8 cellular contexts compared by ENCODE assay signal in the genomic region with DNA sequence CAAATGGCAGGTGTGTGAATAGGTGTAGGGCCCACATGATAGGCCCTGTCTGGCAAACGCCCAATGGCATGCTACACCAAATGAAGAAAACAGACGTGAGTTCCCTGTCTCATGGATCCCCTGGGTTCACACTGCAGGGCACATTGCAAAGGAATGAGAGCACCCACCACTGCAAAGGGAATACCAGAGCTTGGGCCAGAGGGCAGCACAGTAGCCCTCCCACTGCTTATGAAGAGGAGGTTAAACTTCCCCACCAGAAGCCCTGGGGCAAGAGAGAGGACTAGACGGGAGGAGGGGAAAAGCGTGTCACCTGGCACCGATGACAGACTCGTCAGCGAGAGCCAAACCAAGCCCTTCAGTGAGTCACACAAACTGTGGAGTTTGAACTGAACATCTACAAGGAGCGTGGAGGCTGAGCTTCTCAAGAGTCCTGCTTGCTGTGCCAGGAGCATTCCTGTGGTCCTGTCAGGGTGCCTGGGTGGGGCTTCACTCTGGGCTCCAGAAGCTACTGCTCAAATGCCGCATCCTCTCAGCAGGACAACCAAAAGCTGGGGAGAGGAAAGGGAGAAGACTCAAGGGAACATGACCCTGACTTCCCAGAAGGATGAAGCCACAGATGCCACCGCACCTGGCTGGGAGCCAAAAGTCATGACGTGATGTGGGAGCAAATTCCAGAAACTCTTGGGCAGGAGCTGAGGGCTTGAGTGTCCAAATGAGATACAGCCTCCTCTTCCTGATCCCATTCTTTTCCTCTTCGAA.
DNase-seq lines count a peak whose midpoint lies in the region; ATAC-seq and TF ChIP-seq lines count a peak whose summit lies in the region.

No MANE protein-coding gene starts in this region.

- no CpG with 5 or more reads among the region's 12 CpGs for WGBS in mesendoderm (ENCODE audit: extremely low coverage, insufficient coverage, low lambda C conversion rate)
- WGBS in upper lobe of left lung, 2 donors, result 42 to 52% methylated on average over 11 to 12 of the region's 12 CpGs

- H3K36me3 ChIP-seq in mesendoderm (ENCODE audit: control insufficient read depth, insufficient read depth, low read length) (no peaks in the 10 kb centered on the region), upper lobe of left lung (no peaks in the 10 kb centered on the region)

- no peak overlapping the region for H4K8ac ChIP-seq in mesendoderm (ENCODE audit: low read depth, low read length)

- no peaks in the 10 kb centered on the region for H3K36me3 Mint-ChIP-seq in activated T-cell treated with anti-CD3 and anti-CD28 coated beads, Interleukin-2, amount 50 U/mL, for 24 hours (ENCODE audit: low read depth)
- H3K36me3 Mint-ChIP-seq in naive thymus-derived CD8-positive, alpha-beta T cell, result no peaks in the 10 kb centered on the region

- H3K27ac ChIP-seq in mesendoderm (ENCODE audit: low read depth, low read length) (no peak overlapping the region), upper lobe of left lung (peak overlapping the region; percentile 64 to 84 (median 72))

- ATAC-seq in upper lobe of left lung (ENCODE audit: low FRiP score in 2 of 2), result peak; percentile 94 to 95
- no peak for ATAC-seq in naive thymus-derived CD8-positive, alpha-beta T cell

- H3K4me3 ChIP-seq in mesendoderm (ENCODE audit: low read length) (no peak overlapping the region), upper lobe of left lung (no peak overlapping the region)

- no peak overlapping the region for H3K4me3 Mint-ChIP-seq in activated T-cell treated with anti-CD3 and anti-CD28 coated beads, Interleukin-2, amount 50 U/mL, for 24 hours
- H3K4me3 Mint-ChIP-seq in naive thymus-derived CD8-positive, alpha-beta T cell, result no peak overlapping the region

- peak in 2 of 4 donors; percentile 44 to 75 for TF ChIP-seq EP300 in upper lobe of left lung (IDR thresholded peaks at IDR 0.05)

- H2BK120ac ChIP-seq in mesendoderm (ENCODE audit: low read depth, low read length), result no peak overlapping the region

- H4K5ac ChIP-seq in mesendoderm (ENCODE audit: low read length), result no peak overlapping the region

- H2BK5ac ChIP-seq in mesendoderm (ENCODE audit: low read length), result no peak overlapping the region

- H3K9ac ChIP-seq in mesendoderm (ENCODE audit: low read length), result no peak overlapping the region

- H3K79me1 ChIP-seq in mesendoderm (ENCODE audit: low read length), result no peaks in the 10 kb centered on the region

- no peak for DNase-seq in activated T-cell treated with anti-CD3 and anti-CD28 coated beads, Interleukin-2, amount 50 U/mL, for 24 hours
- DNase-seq in activated T-cell treated with anti-CD3 and anti-CD28 coated beads for 4 hours, result no peak
- DNase-seq in NCI-H82 (lab: John Stamatoyannopoulos, UW), result peak; percentile 74
- DNase-seq in dedifferentiated amniotic fluid mesenchymal stem cell (ENCODE audit: extremely low spot score), result peak; percentile 97
- peak; percentile 76 for DNase-seq in mesendoderm
- DNase-seq in upper lobe of left lung, result peak in 1 of 2 donors; percentile 94
- DNase-seq in naive thymus-derived CD8-positive, alpha-beta T cell, result no peak
- DNase-seq in DMS114 treated with DMSO at 0.1 percent for 48 hours (lab: John Stamatoyannopoulos, UW; ENCODE audit: unreplicated experiment), result no peak

- H3K4me1 Mint-ChIP-seq in activated T-cell treated with anti-CD3 and anti-CD28 coated beads, Interleukin-2, amount 50 U/mL, for 24 hours (ENCODE audit: low read depth), result peaks cover 31% of the 10 kb centered on the region
- H3K4me1 Mint-ChIP-seq in naive thymus-derived CD8-positive, alpha-beta T cell, result peaks cover 9 to 16% (median 12%) of the 10 kb centered on the region in 4 donors

- H3K27me3 ChIP-seq in mesendoderm (ENCODE audit: insufficient read depth, low read length, poor library complexity), result no peaks in the 10 kb centered on the region
- no peaks in the 10 kb centered on the region for H3K27me3 ChIP-seq in upper lobe of left lung

- H3K27ac Mint-ChIP-seq in activated T-cell treated with anti-CD3 and anti-CD28 coated beads, Interleukin-2, amount 50 U/mL, for 24 hours, result peak overlapping the region; percentile 52
- peak overlapping the region in 3 of 10 donors; percentile 41 to 74 (median 56) for H3K27ac Mint-ChIP-seq in naive thymus-derived CD8-positive, alpha-beta T cell

- no peak overlapping the region for H3K56ac ChIP-seq in mesendoderm (ENCODE audit: low read length)

- POLR2A ChIA-PET in naive thymus-derived CD8-positive, alpha-beta T cell (lab: Charles Lee), result no interaction called here

- H2AK5ac ChIP-seq in mesendoderm (ENCODE audit: low read length), result no peak overlapping the region

- H3K18ac ChIP-seq in mesendoderm (ENCODE audit: low read length), result no peak overlapping the region

- no peak overlapping the region for H3K23ac ChIP-seq in mesendoderm (ENCODE audit: low read length)

- TF ChIP-seq CTCF in upper lobe of left lung (IDR thresholded peaks at IDR 0.05), result no peak

- no peaks in the 10 kb centered on the region for H3K79me2 ChIP-seq in mesendoderm (ENCODE audit: control insufficient read depth, insufficient read depth, low read length)

- no peak overlapping the region for H2BK15ac ChIP-seq in mesendoderm (replicated peaks; ENCODE audit: low read depth)

- no peak overlapping the region for H3K4me2 ChIP-seq in mesendoderm (ENCODE audit: low read length)

- no peaks in the 10 kb centered on the region for H3K27me3 Mint-ChIP-seq in activated T-cell treated with anti-CD3 and anti-CD28 coated beads, Interleukin-2, amount 50 U/mL, for 24 hours
- no peaks in the 10 kb centered on the region for H3K27me3 Mint-ChIP-seq in naive thymus-derived CD8-positive, alpha-beta T cell

- TF ChIP-seq POLR2A in upper lobe of left lung (IDR thresholded peaks at IDR 0.05), result peak in 1 of 4 donors; percentile 49

- no peak overlapping the region for H3K4ac ChIP-seq in mesendoderm (ENCODE audit: low read depth, low read length)

- H3K4me1 ChIP-seq in mesendoderm (ENCODE audit: control insufficient read depth, low read depth, low read length) (no peaks in the 10 kb centered on the region), upper lobe of left lung (peaks cover 27 to 49% (median 39%) of the 10 kb centered on the region in 4 donors)

- no peaks in the 10 kb centered on the region for H3K9me3 Mint-ChIP-seq in activated T-cell treated with anti-CD3 and anti-CD28 coated beads, Interleukin-2, amount 50 U/mL, for 24 hours
- no peaks in the 10 kb centered on the region for H3K9me3 Mint-ChIP-seq in naive thymus-derived CD8-positive, alpha-beta T cell

- H3K9me3 ChIP-seq in upper lobe of left lung, result no peaks in the 10 kb centered on the region

Comparison
In these comparisons a context has a peak if more than half of its experiments do, and no peak if none do; other contexts are left out.
1. DNase-seq: peak in NCI-H82 (single experiment), dedifferentiated amniotic fluid mesenchymal stem cell (single experiment) and mesendoderm (single experiment); none in activated T-cell treated with anti-CD3 and anti-CD28 coated beads, Interleukin-2, amount 50 U/mL, for 24 hours (single experiment), activated T-cell treated with anti-CD3 and anti-CD28 coated beads for 4 hours (single experiment), naive thymus-derived CD8-positive, alpha-beta T cell (0 of 10) and DMS114 treated with DMSO at 0.1 percent for 48 hours (single experiment).
2. ATAC-seq: peak in upper lobe of left lung (2 of 2); none in naive thymus-derived CD8-positive, alpha-beta T cell (0 of 2).